ENCODE assay signal across 10 cellular contexts in the genomic region with DNA sequence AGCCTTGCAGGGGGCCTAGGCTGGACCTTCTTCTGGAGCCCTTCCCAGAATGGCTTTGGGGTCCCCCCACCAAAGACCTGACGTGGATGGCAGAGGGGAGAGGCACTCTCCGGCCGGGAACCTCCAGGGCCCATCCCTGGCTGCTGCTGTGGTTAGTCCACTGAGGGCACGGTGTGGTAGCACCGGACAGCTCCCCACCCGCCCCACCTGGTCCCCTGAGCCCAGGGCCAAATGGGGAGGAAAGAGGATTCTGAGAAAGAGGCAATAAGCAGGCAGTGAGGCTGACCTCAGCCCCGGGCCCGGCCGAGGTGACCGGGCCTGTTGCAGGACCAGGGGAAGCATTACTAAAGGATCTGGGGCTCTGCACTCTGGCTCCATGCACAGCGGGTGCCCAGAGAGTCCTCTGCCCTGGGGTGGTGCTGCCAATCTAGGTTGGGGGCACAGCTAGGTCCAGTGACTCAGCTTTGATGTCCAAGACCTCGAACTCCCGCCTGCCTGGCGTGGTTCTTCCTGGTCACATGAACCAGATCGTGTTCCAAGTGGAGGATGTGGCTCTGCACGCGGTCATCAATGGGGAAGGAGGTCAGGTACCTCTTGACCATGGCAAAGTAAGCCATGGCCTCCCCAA. TPM values are rescaled to one million over a fixed set of nuclear protein-coding genes. Genes with fewer than 3 reads are reported as not detected.
DNase-seq lines count a peak whose midpoint lies in the region; ATAC-seq and TF ChIP-seq lines count a peak whose summit lies in the region.
"Had no signal": no experiment of that assay in that cellular context is flagged by ENCODE, and none has a peak within 500 bp of the region (broad histone marks: within the 10 kb centered on the region; RNA-seq: fewer than 3 reads in every experiment).

No MANE protein-coding gene starts in this region.

- intact Hi-C loops in breast epithelium (cut with DNase I; ENCODE audit: low total_unique reads) (loop anchor here (2.0 kb wide), 1 partner anchor 36 kb away; the partner anchor contains the start of gene AP5S1), natural killer cell (cut with micrococcal nuclease) (loop anchor here (10.0 kb wide), 1 partner anchor 300 kb away; no protein-coding TSS in a partner anchor), transverse colon (cut with DNase I; ENCODE audit: low total_unique reads) (no loop called here)

- H3K9me3 Mint-ChIP-seq in natural killer cell, result no peaks in the 10 kb centered on the region

- H3K36me3 Mint-ChIP-seq in natural killer cell, result no peaks in the 10 kb centered on the region

- H3K27me3 ChIP-seq in AG04450 (ENCODE audit: control insufficient read depth, insufficient read depth, low read length), result no peaks in the 10 kb centered on the region
- no peaks in the 10 kb centered on the region for H3K27me3 ChIP-seq in breast epithelium
- peaks cover 1% of the 10 kb centered on the region for H3K27me3 ChIP-seq in transverse colon

- no peak for ATAC-seq in natural killer cell

- no peak for TF ChIP-seq EP300 in transverse colon (IDR thresholded peaks at IDR 0.05; ENCODE audit: low read depth)

- H3K4me1 Mint-ChIP-seq in natural killer cell, result peaks cover 32 to 63% of the 10 kb centered on the region in 2 donors

- H3K27me3 Mint-ChIP-seq in natural killer cell (ENCODE audit: low read depth in 2 of 2), result no peaks in the 10 kb centered on the region

- peaks cover 31 to 38% of the 10 kb centered on the region in 2 donors for H3K4me1 ChIP-seq in breast epithelium
- H3K4me1 ChIP-seq in transverse colon, result peaks cover 31 to 56% (median 44%) of the 10 kb centered on the region in 4 donors

- peak overlapping the region; percentile 75 for H3K4me3 Mint-ChIP-seq in natural killer cell

- 87 to 88% methylated on average over 3 to 13 of the region's 17 CpGs for WGBS in transverse colon (ENCODE audit: low coverage in 1 of 2), 2 donors

- H3K9me3 ChIP-seq in AG04450 (ENCODE audit: control insufficient read depth, insufficient read depth, low read length) (peaks cover 4% of the 10 kb centered on the region; the same call in 1 of the 2 replicates), breast epithelium (no peaks in the 10 kb centered on the region), transverse colon (no peaks in the 10 kb centered on the region)

- POLR2A ChIA-PET in AG04450 (lab: Yijun Ruan, JAX), result no interaction called here

- no peak for TF ChIP-seq POLR2A in breast epithelium (IDR thresholded peaks at IDR 0.05)
- TF ChIP-seq POLR2A in transverse colon (IDR thresholded peaks at IDR 0.05), result no peak

- no peaks in the 10 kb centered on the region for H3K36me3 ChIP-seq in breast epithelium
- H3K36me3 ChIP-seq in transverse colon, result no peaks in the 10 kb centered on the region

- DNase-seq in AG04450 (ENCODE audit: low read depth, low spot score), result no peak
- no peak for DNase-seq in HFF-Myc (ENCODE audit: extremely low read depth, low read depth)
- no peak for DNase-seq in breast epithelium (ENCODE audit: low spot score in 2 of 2)
- DNase-seq in natural killer cell, result no peak
- DNase-seq in GM20000 (ENCODE audit: low spot score), result no peak
- no peak for DNase-seq in transverse colon
- no peak for DNase-seq in KG1 (lab: John Stamatoyannopoulos, UW)
- no peak for DNase-seq in RKO (ENCODE audit: low spot score)
- DNase-seq: SW 1271 had no signal

- in situ Hi-C loops in transverse colon (cut with MboI; ENCODE audit: low pct_ligation_motif_present in 1 of 4, low pct_unique_long_range_greater_than_20kb in 1 of 4, low sequenced_read_pairs in 3 of 4), result no loop called here

- H3K4me3 ChIP-seq in AG04450 (ENCODE audit: low read depth, low read length) (peak overlapping the region; percentile 79), HFF-Myc (replicated peaks; ENCODE audit: low read depth, low read length) (peak overlapping the region; percentile 72), breast epithelium (peak overlapping the region in 2 of 3 donors; percentile 67 to 80), transverse colon (no peak overlapping the region)

- peak overlapping the region; percentile 69 to 74 for H3K27ac Mint-ChIP-seq in natural killer cell

- CTCF ChIA-PET in AG04450 (lab: Charles Lee), result interaction anchor here (0.8 to 4.2 kb wide), 3 partner anchors 15 to 71 kb away, joined by 3 to 19 read pairs (median 3); no protein-coding TSS in a partner anchor

- H3K27ac ChIP-seq in AG04450 (ENCODE audit: low read depth, low read length) (no peak overlapping the region), breast epithelium (peak overlapping the region; percentile 72 to 82), transverse colon (peak overlapping the region in 1 of 4 donors; percentile 83)

- TF ChIP-seq CTCF in AG04450 (IDR thresholded peaks at IDR 0.05; ENCODE audit: low read depth, low read length) (no peak), HFF-Myc (IDR thresholded peaks at IDR 0.05; ENCODE audit: low read depth, low read length, missing control alignments) (no peak), breast epithelium (IDR thresholded peaks at IDR 0.05) (no peak), natural killer cell (IDR thresholded peaks at IDR 0.05) (no peak), GM20000 (IDR thresholded peaks at IDR 0.05; ENCODE audit: extremely low read depth, missing control alignments) (no peak), transverse colon (IDR thresholded peaks at IDR 0.05) (no peak)

RNA-seq across cellular contexts. Expression of gene CENPB, which starts 2.2 kb away (rescaled TPM):
- polyA plus RNA-seq in AG04450 (2011; rRNA removed), result 29.7 and 37.0 TPM in 2 replicates
- polyA minus RNA-seq in AG04450 (2011; rRNA and poly(A)+ RNA removed), result 40.4 and 42.7 TPM in 2 replicates
- total RNA-seq in breast epithelium, result 10 to 100 TPM; 55.5 to 69.8 (median 68.2) TPM
- total RNA-seq in natural killer cell, result 10 to 100 TPM; 46.7 to 62.6 (median 55.4) TPM
- 10 to 100 TPM; 66.6 to 83.1 (median 72.8) TPM for total RNA-seq in transverse colon

RNA-seq across cellular contexts. Expression of gene SPEF1, which starts 3.1 kb away (rescaled TPM):
- 0.12 TPM in 2 replicates for polyA plus RNA-seq in AG04450 (2011; rRNA removed)
- polyA minus RNA-seq in AG04450 (2011; rRNA and poly(A)+ RNA removed), result not detected in 2 replicates
- total RNA-seq in breast epithelium, result under 1 TPM in 2 of 3 donors, not detected in 1; 0.33 to 0.88 TPM
- under 1 TPM in 1 of 3 donors, not detected in 2; 0.23 TPM for total RNA-seq in natural killer cell
- under 1 TPM in 1 of 4 donors, not detected in 3; 0.14 TPM for total RNA-seq in transverse colon
- total RNA-seq: kidney epithelial cell had no signal

RNA-seq across cellular contexts. Expression of gene CDC25B, which starts 11.8 kb away (rescaled TPM):
- polyA plus RNA-seq in AG04450 (2011; rRNA removed), result 57.3 and 58.9 TPM in 2 replicates
- 41.1 and 48.7 TPM in 2 replicates for polyA minus RNA-seq in AG04450 (2011; rRNA and poly(A)+ RNA removed)
- total RNA-seq in breast epithelium, result 10 to 100 TPM; 18.1 to 25.0 (median 22.0) TPM
- 100 to 1,000 TPM; 123 to 147 (median 143) TPM for total RNA-seq in natural killer cell
- total RNA-seq in transverse colon, result 10 to 100 TPM; 14.1 to 89.4 (median 39.5) TPM

RNA-seq across cellular contexts. Expression of gene ADISSP, which starts 16.8 kb away (rescaled TPM):
- 22.6 and 29.2 TPM in 2 replicates for polyA plus RNA-seq in AG04450 (2011; rRNA removed)
- polyA minus RNA-seq in AG04450 (2011; rRNA and poly(A)+ RNA removed), result 19.2 and 21.7 TPM in 2 replicates
- total RNA-seq in breast epithelium, result 10 to 100 TPM; 12.3 to 29.3 (median 15.7) TPM
- total RNA-seq in natural killer cell, result 10 to 100 TPM; 10.1 to 13.5 (median 12.3) TPM
- total RNA-seq in transverse colon, result 10 to 100 TPM in 3 of 4 donors, 1 to 10 TPM in 1; 3.0 to 19.9 (median 16.3) TPM

RNA-seq across cellular contexts. Expression of gene AP5S1, which starts 36.0 kb away (rescaled TPM):
- polyA plus RNA-seq in AG04450 (2011; rRNA removed), result 7.8 and 11.7 TPM in 2 replicates
- polyA minus RNA-seq in AG04450 (2011; rRNA and poly(A)+ RNA removed), result 10.3 and 14.3 TPM in 2 replicates
- total RNA-seq in breast epithelium (10 to 100 TPM; 11.1 to 13.8 (median 11.8) TPM), natural killer cell (10 to 100 TPM in 2 of 3 donors, 1 to 10 TPM in 1; 7.9 to 12.3 (median 12.1) TPM), transverse colon (10 to 100 TPM in 3 of 4 donors, 1 to 10 TPM in 1; 9.1 to 38.5 (median 17.0) TPM)

Comparison
In these comparisons a context has a peak if more than half of its experiments do, and no peak if none do; other contexts are left out.
1. H3K4me3 ChIP-seq: peak in AG04450 (single experiment), HFF-Myc (single experiment) and breast epithelium (2 of 3); none in transverse colon (0 of 4).